ENCODE assay signal across 10 cellular contexts in genomic region chr13:75704942-75705320, GRCh38.
DNase-seq lines count a peak whose midpoint lies in the region; ATAC-seq, FAIRE-seq and TF ChIP-seq lines count a peak whose summit lies in the region.
"Had no signal": no experiment of that assay in that cellular context is flagged by ENCODE, and none has a peak within 500 bp of the region (broad histone marks: within the 10 kb centered on the region; RNA-seq: fewer than 3 reads in every experiment).

No MANE protein-coding gene starts in this region.

- H3K4me1 ChIP-seq in H1 (replicated peaks in 1 of 4; ENCODE audit: control insufficient read depth in 3 of 4, insufficient read depth in 4 of 4, low read length in 3 of 4): peaks cover 0 to 3% (median 0%) of the 10 kb centered on the region in 4 experiments; a peak in 1 of 7 replicates

- H3K4me1 Mint-ChIP-seq in osteocyte (ENCODE audit: unreplicated experiment): peaks cover 53% of the 10 kb centered on the region
- H3K4me1 Mint-ChIP-seq in progenitor cell of endocrine pancreas (ENCODE audit: low read depth): peaks cover 4% of the 10 kb centered on the region

- POLR2A ChIA-PET in H1 (lab: Charles Lee; ENCODE audit: partially characterized antibody): no interaction called here

- no peak overlapping the region for H2AK5ac ChIP-seq in H1 (ENCODE audit: low read depth, low read length)

- H2BK15ac ChIP-seq in H1 (ENCODE audit: low read length): no peak overlapping the region

- no peak overlapping the region for H3K14ac ChIP-seq in H1 (ENCODE audit: insufficient read length)

- H3K18ac ChIP-seq in H1 (ENCODE audit: extremely low read depth, low read length): no peak overlapping the region

- peaks cover 0 to 3% (median 0%) of the 10 kb centered on the region in 4 experiments; a peak in 1 of 8 replicates for H3K36me3 ChIP-seq in H1 (ENCODE audit: control insufficient read depth in 2 of 4, insufficient read depth in 4 of 4, low read length in 3 of 4)

- no peaks in the 10 kb centered on the region for H4K20me1 ChIP-seq in H1 (replicated peaks in 1 of 2; ENCODE audit: control insufficient read depth in 1 of 2, insufficient read depth in 2 of 2, low read length in 2 of 2)

- no peaks in the 10 kb centered on the region for H3K23me2 ChIP-seq in H1 (ENCODE audit: low read depth, low read length)

- H3K4ac ChIP-seq in H1 (replicated peaks; ENCODE audit: insufficient read length, low read depth, low read length): no peak overlapping the region

- no peak for FAIRE-seq in H1 (lab: Jason Lieb, UNC)

- H3K27ac Mint-ChIP-seq in osteocyte (ENCODE audit: unreplicated experiment) (peak overlapping the region; percentile 84), progenitor cell of endocrine pancreas (no peak overlapping the region)

- H3K27me3 Mint-ChIP-seq in osteocyte (ENCODE audit: unreplicated experiment): no peaks in the 10 kb centered on the region
- H3K27me3 Mint-ChIP-seq in progenitor cell of endocrine pancreas: no peaks in the 10 kb centered on the region

- no peak overlapping the region for H4K8ac ChIP-seq in H1 (ENCODE audit: extremely low read depth, insufficient read depth, low read length)

- no peak overlapping the region for H3K4me3 Mint-ChIP-seq in osteocyte (ENCODE audit: unreplicated experiment)
- H3K4me3 Mint-ChIP-seq in progenitor cell of endocrine pancreas (ENCODE audit: low read depth): no peak overlapping the region

- H3K23ac ChIP-seq in H1 (ENCODE audit: insufficient read length): no peak overlapping the region

- peak; percentile 7 to 29; a peak in 3 of 4 replicates for TF ChIP-seq RAD21 in H1 (IDR thresholded peaks at IDR 0.05 in 1 of 2, conservative IDR thresholded peaks at IDR 0.05 in 1 of 2; ENCODE audit: low read depth in 2 of 2, low read length in 2 of 2)

- H3K9ac ChIP-seq in H1 (replicated peaks in 1 of 4; ENCODE audit: extremely low read depth in 1 of 4, low read depth in 3 of 4, low read length in 3 of 4): no peak overlapping the region

- TF ChIP-seq POLR2A in H1 (IDR thresholded peaks at IDR 0.05; ENCODE audit: control extremely low read depth in 1 of 2, low read depth in 2 of 2, low read length in 2 of 2): no peak

- no peaks in the 10 kb centered on the region; the same call in 1 of the 2 replicates for H3K79me1 ChIP-seq in H1 (ENCODE audit: low read depth, low read length)

- H4K91ac ChIP-seq in H1 (replicated peaks; ENCODE audit: insufficient read length, low read length): no peak overlapping the region

- CTCF ChIA-PET in H1 (lab: Charles Lee; ENCODE audit: partially characterized antibody): interaction anchor here (0.5 to 2.2 kb wide), 8 partner anchors 9 to 767 kb away, joined by 3 to 19 read pairs (median 4); no protein-coding TSS in a partner anchor

- H3K9me3 Mint-ChIP-seq in osteocyte (ENCODE audit: unreplicated experiment) (no peaks in the 10 kb centered on the region), progenitor cell of endocrine pancreas (ENCODE audit: low read depth) (no peaks in the 10 kb centered on the region)

- no peak overlapping the region for H2BK20ac ChIP-seq in H1 (ENCODE audit: low read length)

- H2BK12ac ChIP-seq in H1 (ENCODE audit: low read depth, low read length): no peak overlapping the region

- no peak overlapping the region for H4K5ac ChIP-seq in H1 (ENCODE audit: insufficient read length, low read depth, low read length)

- no peak overlapping the region for H2AFZ ChIP-seq in H1 (ENCODE audit: low read length)

- peaks cover 3% of the 10 kb centered on the region for H3K36me3 Mint-ChIP-seq in osteocyte (ENCODE audit: unreplicated experiment)
- H3K36me3 Mint-ChIP-seq in progenitor cell of endocrine pancreas (ENCODE audit: insufficient read depth): no peaks in the 10 kb centered on the region

- no peak overlapping the region for H2BK120ac ChIP-seq in H1 (replicated peaks; ENCODE audit: low read depth, low read length)

- peaks cover 5 to 7% of the 10 kb centered on the region in 2 experiments; a peak in 3 of 4 replicates for H3K9me3 ChIP-seq in H1 (ENCODE audit: insufficient read depth in 2 of 2, low read depth in 1 of 2, low read length in 1 of 2)

- no peak overlapping the region for H3K4me3 ChIP-seq in H1 (ENCODE audit: extremely low read depth in 1 of 4, insufficient read depth in 2 of 4, low read depth in 3 of 4, low read length in 4 of 4)

- no peak overlapping the region for H3K27ac ChIP-seq in H1 (ENCODE audit: low read depth, low read length)

- no peak overlapping the region for H2BK5ac ChIP-seq in H1 (ENCODE audit: low read depth, low read length)

- H3K79me2 ChIP-seq in H1 (ENCODE audit: control insufficient read depth in 1 of 2, insufficient read depth in 2 of 2, low read length in 2 of 2): no peaks in the 10 kb centered on the region

- DNase-seq in DMS53 (lab: John Stamatoyannopoulos, UW) (peak; percentile 77), NCI-H226 (peak; percentile 54), H1 (ENCODE audit: low read depth in 1 of 2, low spot score in 2 of 2) (no peak), osteocyte (ENCODE audit: extremely low spot score, unreplicated experiment) (no peak), T-helper 1 cell (no peak), progenitor cell of endocrine pancreas (ENCODE audit: low spot score, unreplicated experiment) (no peak)
- no peak for DNase-seq in activated effector memory CD4-positive, alpha-beta T cell treated with Interleukin-2 at 50 U/mL for 16 hours
- DNase-seq: activated CD4-positive, alpha-beta T cell treated with anti-CD3 and anti-CD28 coated beads for 4 hours; KBM-7 had no signal

- TF ChIP-seq CTCF in H1 (IDR thresholded peaks at IDR 0.05; ENCODE audit: control extremely low read depth in 1 of 3, insufficient read depth in 1 of 3, low read depth in 1 of 3, low read length in 3 of 3) (peak in 1 of 3 experiments; percentile 15; a peak in 1 of 4 replicates), osteocyte (IDR thresholded peaks at IDR 0.05) (no peak), progenitor cell of endocrine pancreas (IDR thresholded peaks at IDR 0.05; ENCODE audit: unreplicated experiment) (no peak)

- TF ChIP-seq EP300 in H1 (IDR thresholded peaks at IDR 0.05; ENCODE audit: borderline replicate concordance in 1 of 2, low read depth in 2 of 2, low read length in 2 of 2): no peak

- no peaks in the 10 kb centered on the region for H3K27me3 ChIP-seq in H1 (replicated peaks in 1 of 4; ENCODE audit: control insufficient read depth in 3 of 4, extremely low read depth in 1 of 4, insufficient read depth in 3 of 4, low read length in 3 of 4)

- no peak overlapping the region for H3K4me2 ChIP-seq in H1 (ENCODE audit: insufficient read depth in 1 of 2, low read depth in 2 of 2, low read length in 2 of 2)

- ATAC-seq in GM18519 (IDR thresholded peaks at IDR 0.05; ENCODE audit: low FRiP score, unreplicated experiment): no peak

- WGBS in H1 (ENCODE audit: extremely low coverage in 1 of 2, insufficient coverage in 1 of 2, insufficient read length in 1 of 2, insufficient replicate concordance in 2 of 2, low coverage in 1 of 2, low lambda C conversion rate in 2 of 2, missing lambda C conversion rate in 1 of 2), 2 experiments: 83% methylated on average over 10 of the region's 10 CpGs; no CpG with 5 or more reads in 1 of the 2 experiments

- H3K56ac ChIP-seq in H1 (replicated peaks; ENCODE audit: insufficient read length, low read depth, low read length): no peak overlapping the region

TF ChIP-seq in H1, 55 proteins besides CTCF, POLR2A, EP300 and RAD21:
- TF ChIP-seq FOSL1 (IDR thresholded peaks at IDR 0.05; ENCODE audit: insufficient read depth, low read depth, low read length) (no peak), POU5F1 (IDR thresholded peaks at IDR 0.05; ENCODE audit: low read depth, low read length) (no peak), BCL11A (IDR thresholded peaks at IDR 0.05; ENCODE audit: low read depth in 2 of 2, low read length in 2 of 2) (no peak), HDAC2 (IDR thresholded peaks at IDR 0.05; ENCODE audit: borderline replicate concordance in 1 of 2, low read depth in 2 of 2, low read length in 2 of 2) (no peak)
TF ChIP-seq in H1: peak in this region for 0.

Comparison
In these comparisons a context has a peak if more than half of its experiments do, and no peak if none do; other contexts are left out.
1. DNase-seq: peak in DMS53 (single experiment) and NCI-H226 (single experiment); none in H1 (0 of 2), osteocyte (single experiment), T-helper 1 cell (0 of 5), progenitor cell of endocrine pancreas (single experiment) and activated effector memory CD4-positive, alpha-beta T cell treated with Interleukin-2 at 50 U/mL for 16 hours (single experiment).